1 cellular context compared by ENCODE assay signal in the genomic region with DNA sequence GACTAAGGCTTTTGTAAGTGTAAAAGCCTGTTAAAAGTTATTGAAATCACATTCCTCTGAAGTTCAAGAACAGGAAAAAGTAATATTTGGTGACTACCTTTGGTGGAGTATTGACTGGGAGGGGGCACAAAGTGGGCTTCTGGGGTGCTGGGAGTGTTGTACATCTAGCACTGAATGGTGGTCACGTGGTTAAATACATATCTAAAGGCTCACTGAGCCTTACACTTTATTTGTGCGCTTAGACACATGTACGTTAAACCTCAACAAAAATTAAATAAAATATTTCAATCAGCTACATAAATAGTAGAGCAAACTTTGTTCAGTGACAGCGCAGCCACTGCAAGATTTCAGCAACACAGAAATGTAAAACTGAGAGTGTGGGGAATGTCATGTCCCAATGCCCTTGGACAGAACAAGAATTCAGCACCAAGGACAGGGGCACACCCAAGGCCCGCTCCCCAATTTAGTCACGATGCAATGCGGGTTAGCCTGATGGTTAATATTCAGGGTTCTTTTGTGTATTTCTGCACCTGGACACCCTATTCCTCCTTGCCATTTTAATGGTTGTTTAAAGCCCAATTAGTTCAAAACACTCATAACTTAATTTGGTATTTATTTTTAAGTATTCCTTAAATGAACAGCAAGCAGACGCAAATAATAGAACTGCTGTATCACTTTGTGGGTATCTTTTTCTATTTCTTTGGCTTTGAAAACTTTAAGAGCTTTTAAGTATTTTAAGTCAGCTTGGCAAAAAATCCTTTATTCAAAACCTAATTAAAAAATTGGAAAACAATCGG.
TF ChIP-seq lines count a peak whose summit lies in the region.

No MANE protein-coding gene starts in this region.

TF ChIP-seq in HepG2, 621 proteins besides CTCF, POLR2A, EP300 and RAD21 (continued from another document and continues in another):
- TF ChIP-seq, protein P1, sequence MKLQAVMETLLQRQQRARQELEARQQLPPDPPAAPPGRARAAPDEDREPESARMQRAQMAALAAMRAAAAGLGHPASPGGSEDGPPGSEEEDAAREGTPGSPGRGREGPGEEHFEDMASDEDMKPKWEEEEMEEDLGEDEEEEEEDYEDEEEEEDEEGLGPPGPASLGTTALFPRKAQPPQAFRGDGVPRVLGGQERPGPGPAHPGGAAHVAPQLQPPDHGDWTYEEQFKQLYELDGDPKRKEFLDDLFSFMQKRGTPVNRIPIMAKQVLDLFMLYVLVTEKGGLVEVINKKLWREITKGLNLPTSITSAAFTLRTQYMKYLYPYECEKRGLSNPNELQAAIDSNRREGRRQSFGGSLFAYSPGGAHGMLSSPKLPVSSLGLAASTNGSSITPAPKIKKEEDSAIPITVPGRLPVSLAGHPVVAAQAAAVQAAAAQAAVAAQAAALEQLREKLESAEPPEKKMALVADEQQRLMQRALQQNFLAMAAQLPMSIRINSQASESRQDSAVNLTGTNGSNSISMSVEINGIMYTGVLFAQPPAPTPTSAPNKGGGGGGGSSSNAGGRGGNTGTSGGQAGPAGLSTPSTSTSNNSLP (IDR thresholded peaks at IDR 0.05; ENCODE audit: low read depth, low read length): no peak
- TF ChIP-seq KDM6A (CRISPR knock-in tag; IDR thresholded peaks at IDR 0.05; ENCODE audit: low read depth): no peak
- TF ChIP-seq GFI1 (CRISPR knock-in tag; IDR thresholded peaks at IDR 0.05; ENCODE audit: borderline replicate concordance): no peak
- peak; percentile 63; the same call in 1 of the 2 replicates for TF ChIP-seq ZNF124 (CRISPR knock-in tag; IDR thresholded peaks at IDR 0.05)
- TF ChIP-seq ZC3H4 (CRISPR knock-in tag; IDR thresholded peaks at IDR 0.05; ENCODE audit: borderline replicate concordance): no peak
- no peak for TF ChIP-seq CBX2 (IDR thresholded peaks at IDR 0.05; ENCODE audit: low read depth, low read length)
- no peak for TF ChIP-seq CBX2 (CRISPR knock-in tag; IDR thresholded peaks at IDR 0.05; ENCODE audit: low read depth)
- 0 out of 2 replicates have a peak, but pooled peaks have one; percentile 23 for TF ChIP-seq ZNF644 (CRISPR knock-in tag; IDR thresholded peaks at IDR 0.05; ENCODE audit: low read depth)
- TF ChIP-seq, protein P2, sequence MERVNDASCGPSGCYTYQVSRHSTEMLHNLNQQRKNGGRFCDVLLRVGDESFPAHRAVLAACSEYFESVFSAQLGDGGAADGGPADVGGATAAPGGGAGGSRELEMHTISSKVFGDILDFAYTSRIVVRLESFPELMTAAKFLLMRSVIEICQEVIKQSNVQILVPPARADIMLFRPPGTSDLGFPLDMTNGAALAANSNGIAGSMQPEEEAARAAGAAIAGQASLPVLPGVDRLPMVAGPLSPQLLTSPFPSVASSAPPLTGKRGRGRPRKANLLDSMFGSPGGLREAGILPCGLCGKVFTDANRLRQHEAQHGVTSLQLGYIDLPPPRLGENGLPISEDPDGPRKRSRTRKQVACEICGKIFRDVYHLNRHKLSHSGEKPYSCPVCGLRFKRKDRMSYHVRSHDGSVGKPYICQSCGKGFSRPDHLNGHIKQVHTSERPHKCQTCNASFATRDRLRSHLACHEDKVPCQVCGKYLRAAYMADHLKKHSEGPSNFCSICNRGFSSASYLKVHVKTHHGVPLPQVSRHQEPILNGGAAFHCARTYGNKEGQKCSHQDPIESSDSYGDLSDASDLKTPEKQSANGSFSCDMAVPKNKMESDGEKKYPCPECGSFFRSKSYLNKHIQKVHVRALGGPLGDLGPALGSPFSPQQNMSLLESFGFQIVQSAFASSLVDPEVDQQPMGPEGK (CRISPR knock-in tag; IDR thresholded peaks at IDR 0.05): peak; percentile 38; the same call in 1 of the 2 replicates
- TF ChIP-seq, protein P3, sequence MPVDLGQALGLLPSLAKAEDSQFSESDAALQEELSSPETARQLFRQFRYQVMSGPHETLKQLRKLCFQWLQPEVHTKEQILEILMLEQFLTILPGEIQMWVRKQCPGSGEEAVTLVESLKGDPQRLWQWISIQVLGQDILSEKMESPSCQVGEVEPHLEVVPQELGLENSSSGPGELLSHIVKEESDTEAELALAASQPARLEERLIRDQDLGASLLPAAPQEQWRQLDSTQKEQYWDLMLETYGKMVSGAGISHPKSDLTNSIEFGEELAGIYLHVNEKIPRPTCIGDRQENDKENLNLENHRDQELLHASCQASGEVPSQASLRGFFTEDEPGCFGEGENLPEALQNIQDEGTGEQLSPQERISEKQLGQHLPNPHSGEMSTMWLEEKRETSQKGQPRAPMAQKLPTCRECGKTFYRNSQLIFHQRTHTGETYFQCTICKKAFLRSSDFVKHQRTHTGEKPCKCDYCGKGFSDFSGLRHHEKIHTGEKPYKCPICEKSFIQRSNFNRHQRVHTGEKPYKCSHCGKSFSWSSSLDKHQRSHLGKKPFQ (CRISPR knock-in tag; IDR thresholded peaks at IDR 0.05; ENCODE audit: insufficient replicate concordance): no peak
- TF ChIP-seq ZNF562 (CRISPR knock-in tag; IDR thresholded peaks at IDR 0.05; ENCODE audit: borderline replicate concordance): no peak
- peak; percentile 17; the same call in 1 of the 2 replicates for TF ChIP-seq STAG1 (CRISPR knock-in tag; IDR thresholded peaks at IDR 0.05)
- 0 out of 2 replicates have a peak, but pooled peaks have one; percentile 43 for TF ChIP-seq TP53 (CRISPR knock-in tag; conservative IDR thresholded peaks at IDR 0.05)
- TF ChIP-seq ZNF138 (CRISPR knock-in tag; IDR thresholded peaks at IDR 0.05; ENCODE audit: low read depth): no peak
- TF ChIP-seq, protein P4, sequence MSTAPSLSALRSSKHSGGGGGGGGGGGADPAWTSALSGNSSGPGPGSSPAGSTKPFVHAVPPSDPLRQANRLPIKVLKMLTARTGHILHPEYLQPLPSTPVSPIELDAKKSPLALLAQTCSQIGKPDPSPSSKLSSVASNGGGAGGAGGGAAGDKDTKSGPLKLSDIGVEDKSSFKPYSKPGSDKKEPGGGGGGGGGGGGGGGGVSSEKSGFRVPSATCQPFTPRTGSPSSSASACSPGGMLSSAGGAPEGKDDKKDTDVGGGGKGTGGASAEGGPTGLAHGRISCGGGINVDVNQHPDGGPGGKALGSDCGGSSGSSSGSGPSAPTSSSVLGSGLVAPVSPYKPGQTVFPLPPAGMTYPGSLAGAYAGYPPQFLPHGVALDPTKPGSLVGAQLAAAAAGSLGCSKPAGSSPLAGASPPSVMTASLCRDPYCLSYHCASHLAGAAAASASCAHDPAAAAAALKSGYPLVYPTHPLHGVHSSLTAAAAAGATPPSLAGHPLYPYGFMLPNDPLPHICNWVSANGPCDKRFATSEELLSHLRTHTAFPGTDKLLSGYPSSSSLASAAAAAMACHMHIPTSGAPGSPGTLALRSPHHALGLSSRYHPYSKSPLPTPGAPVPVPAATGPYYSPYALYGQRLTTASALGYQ (CRISPR knock-in tag; IDR thresholded peaks at IDR 0.05): 0 out of 2 replicates have a peak, but pooled peaks have one; percentile 22
- no peak for TF ChIP-seq SMARCC2 (IDR thresholded peaks at IDR 0.05)
- TF ChIP-seq, protein P5, sequence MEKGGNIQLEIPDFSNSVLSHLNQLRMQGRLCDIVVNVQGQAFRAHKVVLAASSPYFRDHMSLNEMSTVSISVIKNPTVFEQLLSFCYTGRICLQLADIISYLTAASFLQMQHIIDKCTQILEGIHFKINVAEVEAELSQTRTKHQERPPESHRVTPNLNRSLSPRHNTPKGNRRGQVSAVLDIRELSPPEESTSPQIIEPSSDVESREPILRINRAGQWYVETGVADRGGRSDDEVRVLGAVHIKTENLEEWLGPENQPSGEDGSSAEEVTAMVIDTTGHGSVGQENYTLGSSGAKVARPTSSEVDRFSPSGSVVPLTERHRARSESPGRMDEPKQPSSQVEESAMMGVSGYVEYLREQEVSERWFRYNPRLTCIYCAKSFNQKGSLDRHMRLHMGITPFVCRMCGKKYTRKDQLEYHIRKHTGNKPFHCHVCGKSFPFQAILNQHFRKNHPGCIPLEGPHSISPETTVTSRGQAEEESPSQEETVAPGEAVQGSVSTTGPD (CRISPR knock-in tag; IDR thresholded peaks at IDR 0.05): no peak
- peak; percentile 96; the same call in 1 of the 2 replicates for TF ChIP-seq WIZ (CRISPR knock-in tag; IDR thresholded peaks at IDR 0.05)
- TF ChIP-seq HOXD1 (CRISPR knock-in tag; IDR thresholded peaks at IDR 0.05): no peak
- TF ChIP-seq JARID2 (CRISPR knock-in tag; IDR thresholded peaks at IDR 0.05; ENCODE audit: insufficient replicate concordance): no peak
- TF ChIP-seq, protein P6, sequence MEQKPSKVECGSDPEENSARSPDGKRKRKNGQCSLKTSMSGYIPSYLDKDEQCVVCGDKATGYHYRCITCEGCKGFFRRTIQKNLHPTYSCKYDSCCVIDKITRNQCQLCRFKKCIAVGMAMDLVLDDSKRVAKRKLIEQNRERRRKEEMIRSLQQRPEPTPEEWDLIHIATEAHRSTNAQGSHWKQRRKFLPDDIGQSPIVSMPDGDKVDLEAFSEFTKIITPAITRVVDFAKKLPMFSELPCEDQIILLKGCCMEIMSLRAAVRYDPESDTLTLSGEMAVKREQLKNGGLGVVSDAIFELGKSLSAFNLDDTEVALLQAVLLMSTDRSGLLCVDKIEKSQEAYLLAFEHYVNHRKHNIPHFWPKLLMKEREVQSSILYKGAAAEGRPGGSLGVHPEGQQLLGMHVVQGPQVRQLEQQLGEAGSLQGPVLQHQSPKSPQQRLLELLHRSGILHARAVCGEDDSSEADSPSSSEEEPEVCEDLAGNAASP (CRISPR knock-in tag; IDR thresholded peaks at IDR 0.05; ENCODE audit: borderline replicate concordance): 0 out of 2 replicates have a peak, but pooled peaks have one; percentile 55
- no peak for TF ChIP-seq RCOR2 (CRISPR knock-in tag; IDR thresholded peaks at IDR 0.05)
- 0 out of 2 replicates have a peak, but pooled peaks have one; percentile 23 for TF ChIP-seq MED1 (CRISPR knock-in tag; IDR thresholded peaks at IDR 0.05)
- TF ChIP-seq, protein P7, sequence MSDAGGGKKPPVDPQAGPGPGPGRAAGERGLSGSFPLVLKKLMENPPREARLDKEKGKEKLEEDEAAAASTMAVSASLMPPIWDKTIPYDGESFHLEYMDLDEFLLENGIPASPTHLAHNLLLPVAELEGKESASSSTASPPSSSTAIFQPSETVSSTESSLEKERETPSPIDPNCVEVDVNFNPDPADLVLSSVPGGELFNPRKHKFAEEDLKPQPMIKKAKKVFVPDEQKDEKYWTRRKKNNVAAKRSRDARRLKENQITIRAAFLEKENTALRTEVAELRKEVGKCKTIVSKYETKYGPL (CRISPR knock-in tag; IDR thresholded peaks at IDR 0.05): peak; percentile 60; the same call in 1 of the 2 replicates
- no peak for TF ChIP-seq SSRP1 (CRISPR knock-in tag; IDR thresholded peaks at IDR 0.05)
- TF ChIP-seq ERF (CRISPR knock-in tag; IDR thresholded peaks at IDR 0.05): 0 out of 2 replicates have a peak, but pooled peaks have one; percentile 50
- 0 out of 2 replicates have a peak, but pooled peaks have one; percentile 78 for TF ChIP-seq ISX (CRISPR knock-in tag; conservative IDR thresholded peaks at IDR 0.05)
- peak; percentile 87 for TF ChIP-seq MTF1 (CRISPR knock-in tag; IDR thresholded peaks at IDR 0.05)
- TF ChIP-seq CHD2 (IDR thresholded peaks at IDR 0.05; ENCODE audit: low read depth, low read length): no peak
- TF ChIP-seq, protein P8, sequence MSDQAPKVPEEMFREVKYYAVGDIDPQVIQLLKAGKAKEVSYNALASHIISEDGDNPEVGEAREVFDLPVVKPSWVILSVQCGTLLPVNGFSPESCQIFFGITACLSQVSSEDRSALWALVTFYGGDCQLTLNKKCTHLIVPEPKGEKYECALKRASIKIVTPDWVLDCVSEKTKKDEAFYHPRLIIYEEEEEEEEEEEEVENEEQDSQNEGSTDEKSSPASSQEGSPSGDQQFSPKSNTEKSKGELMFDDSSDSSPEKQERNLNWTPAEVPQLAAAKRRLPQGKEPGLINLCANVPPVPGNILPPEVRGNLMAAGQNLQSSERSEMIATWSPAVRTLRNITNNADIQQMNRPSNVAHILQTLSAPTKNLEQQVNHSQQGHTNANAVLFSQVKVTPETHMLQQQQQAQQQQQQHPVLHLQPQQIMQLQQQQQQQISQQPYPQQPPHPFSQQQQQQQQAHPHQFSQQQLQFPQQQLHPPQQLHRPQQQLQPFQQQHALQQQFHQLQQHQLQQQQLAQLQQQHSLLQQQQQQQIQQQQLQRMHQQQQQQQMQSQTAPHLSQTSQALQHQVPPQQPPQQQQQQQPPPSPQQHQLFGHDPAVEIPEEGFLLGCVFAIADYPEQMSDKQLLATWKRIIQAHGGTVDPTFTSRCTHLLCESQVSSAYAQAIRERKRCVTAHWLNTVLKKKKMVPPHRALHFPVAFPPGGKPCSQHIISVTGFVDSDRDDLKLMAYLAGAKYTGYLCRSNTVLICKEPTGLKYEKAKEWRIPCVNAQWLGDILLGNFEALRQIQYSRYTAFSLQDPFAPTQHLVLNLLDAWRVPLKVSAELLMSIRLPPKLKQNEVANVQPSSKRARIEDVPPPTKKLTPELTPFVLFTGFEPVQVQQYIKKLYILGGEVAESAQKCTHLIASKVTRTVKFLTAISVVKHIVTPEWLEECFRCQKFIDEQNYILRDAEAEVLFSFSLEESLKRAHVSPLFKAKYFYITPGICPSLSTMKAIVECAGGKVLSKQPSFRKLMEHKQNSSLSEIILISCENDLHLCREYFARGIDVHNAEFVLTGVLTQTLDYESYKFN (CRISPR knock-in tag; conservative IDR thresholded peaks at IDR 0.05): 0 out of 2 replicates have a peak, but pooled peaks have one; percentile 15
- 0 out of 2 replicates have a peak, but pooled peaks have one; percentile 69 for TF ChIP-seq SMAD3 (CRISPR knock-in tag; IDR thresholded peaks at IDR 0.05)
- TF ChIP-seq, protein P9, sequence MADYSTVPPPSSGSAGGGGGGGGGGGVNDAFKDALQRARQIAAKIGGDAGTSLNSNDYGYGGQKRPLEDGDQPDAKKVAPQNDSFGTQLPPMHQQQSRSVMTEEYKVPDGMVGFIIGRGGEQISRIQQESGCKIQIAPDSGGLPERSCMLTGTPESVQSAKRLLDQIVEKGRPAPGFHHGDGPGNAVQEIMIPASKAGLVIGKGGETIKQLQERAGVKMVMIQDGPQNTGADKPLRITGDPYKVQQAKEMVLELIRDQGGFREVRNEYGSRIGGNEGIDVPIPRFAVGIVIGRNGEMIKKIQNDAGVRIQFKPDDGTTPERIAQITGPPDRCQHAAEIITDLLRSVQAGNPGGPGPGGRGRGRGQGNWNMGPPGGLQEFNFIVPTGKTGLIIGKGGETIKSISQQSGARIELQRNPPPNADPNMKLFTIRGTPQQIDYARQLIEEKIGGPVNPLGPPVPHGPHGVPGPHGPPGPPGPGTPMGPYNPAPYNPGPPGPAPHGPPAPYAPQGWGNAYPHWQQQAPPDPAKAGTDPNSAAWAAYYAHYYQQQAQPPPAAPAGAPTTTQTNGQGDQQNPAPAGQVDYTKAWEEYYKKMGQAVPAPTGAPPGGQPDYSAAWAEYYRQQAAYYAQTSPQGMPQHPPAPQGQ (CRISPR knock-in tag; IDR thresholded peaks at IDR 0.05; ENCODE audit: borderline replicate concordance): no peak
- TF ChIP-seq GLI4 (CRISPR knock-in tag; IDR thresholded peaks at IDR 0.05; ENCODE audit: borderline replicate concordance): no peak
- TF ChIP-seq, protein P10, sequence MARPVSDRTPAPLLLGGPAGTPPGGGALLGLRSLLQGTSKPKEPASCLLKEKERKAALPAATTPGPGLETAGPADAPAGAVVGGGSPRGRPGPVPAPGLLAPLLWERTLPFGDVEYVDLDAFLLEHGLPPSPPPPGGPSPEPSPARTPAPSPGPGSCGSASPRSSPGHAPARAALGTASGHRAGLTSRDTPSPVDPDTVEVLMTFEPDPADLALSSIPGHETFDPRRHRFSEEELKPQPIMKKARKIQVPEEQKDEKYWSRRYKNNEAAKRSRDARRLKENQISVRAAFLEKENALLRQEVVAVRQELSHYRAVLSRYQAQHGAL (CRISPR knock-in tag; IDR thresholded peaks at IDR 0.05; ENCODE audit: not compliant biosample characterization): peak; percentile 66
- 0 out of 2 replicates have a peak, but pooled peaks have one; percentile 19 for TF ChIP-seq PPARG (CRISPR knock-in tag; conservative IDR thresholded peaks at IDR 0.05)
- TF ChIP-seq ETV6 (CRISPR knock-in tag; conservative IDR thresholded peaks at IDR 0.05): peak; percentile 45; the same call in 1 of the 2 replicates
- no peak for TF ChIP-seq ZNF672 (CRISPR knock-in tag; IDR thresholded peaks at IDR 0.05)
- TF ChIP-seq, protein P11, sequence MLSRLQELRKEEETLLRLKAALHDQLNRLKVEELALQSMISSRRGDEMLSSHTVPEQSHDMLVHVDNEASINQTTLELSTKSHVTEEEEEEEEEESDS (CRISPR knock-in tag; IDR thresholded peaks at IDR 0.05; ENCODE audit: borderline replicate concordance): no peak
- no peak for TF ChIP-seq TAF1 (CRISPR knock-in tag; IDR thresholded peaks at IDR 0.05)
